In the genomic region with DNA sequence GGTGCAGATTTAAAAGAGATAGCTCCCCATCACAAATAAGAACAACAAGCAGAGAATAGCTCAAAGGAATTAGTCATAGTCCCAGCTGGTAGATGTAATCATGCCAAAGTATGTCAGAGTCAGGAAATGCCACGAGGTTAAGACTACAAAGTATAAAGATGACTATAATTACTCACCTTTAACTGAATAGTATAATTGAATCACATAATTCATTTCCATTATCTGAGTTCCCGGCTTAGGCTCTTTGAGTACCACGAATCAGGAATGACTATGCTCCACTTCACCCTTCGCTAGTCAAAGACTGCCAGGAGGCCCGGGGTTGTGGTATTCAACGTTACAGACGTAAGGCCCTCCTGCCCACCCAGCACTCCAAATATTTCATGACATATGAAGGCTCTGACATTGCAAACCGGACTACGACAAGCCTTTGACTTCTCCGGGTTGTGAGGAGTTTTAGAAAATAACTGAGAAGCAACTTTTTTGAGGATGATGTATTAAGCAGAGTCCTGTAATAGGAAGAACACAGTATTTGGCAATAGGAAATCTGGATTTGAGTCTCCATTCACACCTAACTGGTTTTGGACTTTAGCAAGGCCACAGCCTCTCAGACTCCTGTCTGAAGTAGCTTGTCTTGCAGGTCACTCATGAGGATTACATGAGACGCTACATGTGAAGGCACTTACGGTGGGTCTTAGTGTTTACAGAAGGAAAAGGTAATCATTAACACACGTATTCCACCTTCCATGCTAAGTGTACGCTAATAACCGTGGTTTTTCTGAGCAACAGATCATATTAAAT, we compare ENCODE assay signal across 9 cellular contexts.
DNase-seq lines count a peak whose midpoint lies in the region; ATAC-seq and TF ChIP-seq lines count a peak whose summit lies in the region.
"Had no signal": no experiment of that assay in that cellular context is flagged by ENCODE, and none has a peak within 500 bp of the region (broad histone marks: within the 10 kb centered on the region; RNA-seq: fewer than 3 reads in every experiment).

No MANE protein-coding gene starts in this region.

- H3K4me1 ChIP-seq in stomach = peaks cover 19 to 49% (median 25%) of the 10 kb centered on the region in 4 donors

- H3K36me3 ChIP-seq in stomach = no peaks in the 10 kb centered on the region
- H3K36me3 ChIP-seq: pancreas had no signal

- no peak overlapping the region for H3K4me3 ChIP-seq in stomach
- H3K4me3 ChIP-seq: pancreas had no signal

- no peak for TF ChIP-seq EP300 in stomach (IDR thresholded peaks at IDR 0.05)

- intact Hi-C loops in left ventricle myocardium superior (cut with micrococcal nuclease) = no loop called here
- intact Hi-C loops in stomach (cut with DNase I; ENCODE audit: low total_unique reads) = no loop called here

- TF ChIP-seq POLR2A in stomach (IDR thresholded peaks at IDR 0.05) = no peak

- DNase-seq in activated CD4-positive, CD25-positive, alpha-beta regulatory T cell treated with anti-CD3 and anti-CD28 coated beads, Interleukin-2, amount 50 U/mL, for 72 hours = no peak
- peak; percentile 22 to 47 for DNase-seq in activated CD4-positive, alpha-beta T cell treated with anti-CD3 and anti-CD28 coated beads, Interleukin-2, amount 50 U/mL, for 48 hours
- no peak for DNase-seq in left ventricle myocardium superior
- DNase-seq in stomach = no peak
- DNase-seq in medulla oblongata (ENCODE audit: extremely low spot score) = no peak
- no peak for DNase-seq in midbrain (lab: John Stamatoyannopoulos, UW)
- DNase-seq: pancreas had no signal

- TF ChIP-seq CTCF in stomach (IDR thresholded peaks at IDR 0.05) = no peak

- H3K27ac ChIP-seq in stomach = peak overlapping the region in 4 of 5 donors; percentile 60 to 88 (median 80)

- no peaks in the 10 kb centered on the region for H3K9me3 ChIP-seq in stomach
- H3K9me3 ChIP-seq: pancreas had no signal

- peak; percentile 82 to 83 for ATAC-seq in activated CD4-positive, CD25-positive, alpha-beta regulatory T cell treated with anti-CD3 and anti-CD28 coated beads, Interleukin-2, amount 50 U/mL, for 24 hours
- ATAC-seq in left ventricle myocardium superior (peak; percentile 67), HG02678 (IDR thresholded peaks at IDR 0.05; ENCODE audit: unreplicated experiment) (no peak)

- no peaks in the 10 kb centered on the region for H3K27me3 ChIP-seq in stomach
- H3K27me3 ChIP-seq: pancreas had no signal

- 69 to 74% (median 73%) methylated on average over 15 of the region's 15 CpGs for WGBS in stomach, 5 donors

Comparison
In these comparisons a context has a peak if more than half of its experiments do, and no peak if none do; other contexts are left out.
1. DNase-seq: peak in activated CD4-positive, alpha-beta T cell treated with anti-CD3 and anti-CD28 coated beads, Interleukin-2, amount 50 U/mL, for 48 hours (2 of 2); none in activated CD4-positive, CD25-positive, alpha-beta regulatory T cell treated with anti-CD3 and anti-CD28 coated beads, Interleukin-2, amount 50 U/mL, for 72 hours (single experiment), left ventricle myocardium superior (single experiment), stomach (single experiment), medulla oblongata (single experiment) and midbrain (single experiment).